ENCODE assay signal across 1 cellular context in genomic region chr10:95295031-95295755, GRCh38.
TF ChIP-seq lines count a peak whose summit lies in the region.

No MANE protein-coding gene starts in this region.

TF ChIP-seq in K562, 482 proteins besides CTCF, POLR2A, EP300 and RAD21 (continued from another document and continues in another):
- TF ChIP-seq ZNF592 (IDR thresholded peaks at IDR 0.05) (peak; percentile 85), MYC (IDR thresholded peaks at IDR 0.05; ENCODE audit: low read depth, low read length) (no peak; the same call in 1 of the 2 replicates), MYC (CRISPR knock-in tag; IDR thresholded peaks at IDR 0.05; ENCODE audit: borderline replicate concordance, low read depth) (no peak), BRF1 (IDR thresholded peaks at IDR 0.05; ENCODE audit: borderline replicate concordance, extremely low read depth, insufficient read length) (no peak), THAP7 (CRISPR knock-in tag; IDR thresholded peaks at IDR 0.05) (no peak), IRF1 (CRISPR knock-in tag; IDR thresholded peaks at IDR 0.05; ENCODE audit: borderline replicate concordance) (no peak), MCM3 (IDR thresholded peaks at IDR 0.05) (no peak), TCFL5 (CRISPR knock-in tag; conservative IDR thresholded peaks at IDR 0.05) (no peak), HMGN3 (IDR thresholded peaks at IDR 0.05; ENCODE audit: borderline replicate concordance, extremely low read depth, insufficient read length, low read depth, low read length) (peak; percentile 30), RB1 (IDR thresholded peaks at IDR 0.05; ENCODE audit: low read depth) (no peak), MCM2 (IDR thresholded peaks at IDR 0.05; ENCODE audit: low read depth) (no peak), PBX2 (CRISPR knock-in tag; IDR thresholded peaks at IDR 0.05; ENCODE audit: low read depth) (no peak), PBX2 (tag; conservative IDR thresholded peaks at IDR 0.05; ENCODE audit: low read depth) (no peak), SNAPC5 (CRISPR knock-in tag; IDR thresholded peaks at IDR 0.05) (no peak), KLF13 (tag; IDR thresholded peaks at IDR 0.05; ENCODE audit: borderline replicate concordance, low read depth) (no peak), ZKSCAN1 (IDR thresholded peaks at IDR 0.05; ENCODE audit: low read depth, low read length) (no peak), NUFIP1 (IDR thresholded peaks at IDR 0.05; ENCODE audit: partially characterized antibody) (no peak), ZNF668 (CRISPR knock-in tag; IDR thresholded peaks at IDR 0.05) (no peak), NFRKB (IDR thresholded peaks at IDR 0.05; ENCODE audit: low read depth) (no peak), PCBP1 (IDR thresholded peaks at IDR 0.05; ENCODE audit: low read depth, low read length, poor library complexity, severe bottlenecking) (no peak), MXD1 (CRISPR knock-in tag; IDR thresholded peaks at IDR 0.05; ENCODE audit: borderline replicate concordance, poor library complexity, severe bottlenecking) (no peak), ZNF512 (tag; IDR thresholded peaks at IDR 0.05) (no peak), CSDE1 (IDR thresholded peaks at IDR 0.05) (no peak), TEAD2 (tag; IDR thresholded peaks at IDR 0.05) (no peak), CBX8 (IDR thresholded peaks at IDR 0.05; ENCODE audit: borderline replicate concordance, extremely low read depth, low read depth, low read length, poor library complexity, severe bottlenecking) (no peak), HEY1 (CRISPR knock-in tag; IDR thresholded peaks at IDR 0.05; ENCODE audit: borderline replicate concordance) (no peak), LCOR (CRISPR knock-in tag; IDR thresholded peaks at IDR 0.05) (0 out of 2 replicates have a peak, but pooled peaks have one; percentile 31), NCOR1 (IDR thresholded peaks at IDR 0.05) (no peak), RNF219 (CRISPR knock-in tag; IDR thresholded peaks at IDR 0.05) (no peak), ZNF280A (IDR thresholded peaks at IDR 0.05; ENCODE audit: low read depth, partially characterized antibody) (no peak), ZKSCAN8 (CRISPR knock-in tag; IDR thresholded peaks at IDR 0.05) (0 out of 2 replicates have a peak, but pooled peaks have one; percentile 42), ELF1 (tag; IDR thresholded peaks at IDR 0.05) (no peak), PYGO2 (tag; IDR thresholded peaks at IDR 0.05) (no peak), XRCC5 (IDR thresholded peaks at IDR 0.05; ENCODE audit: low read depth, low read length) (no peak), RREB1 (CRISPR knock-in tag; IDR thresholded peaks at IDR 0.05) (no peak), NKRF (IDR thresholded peaks at IDR 0.05; ENCODE audit: borderline replicate concordance) (no peak)
